Comparison of ENCODE assay signal across 16 cellular contexts in the genomic region with DNA sequence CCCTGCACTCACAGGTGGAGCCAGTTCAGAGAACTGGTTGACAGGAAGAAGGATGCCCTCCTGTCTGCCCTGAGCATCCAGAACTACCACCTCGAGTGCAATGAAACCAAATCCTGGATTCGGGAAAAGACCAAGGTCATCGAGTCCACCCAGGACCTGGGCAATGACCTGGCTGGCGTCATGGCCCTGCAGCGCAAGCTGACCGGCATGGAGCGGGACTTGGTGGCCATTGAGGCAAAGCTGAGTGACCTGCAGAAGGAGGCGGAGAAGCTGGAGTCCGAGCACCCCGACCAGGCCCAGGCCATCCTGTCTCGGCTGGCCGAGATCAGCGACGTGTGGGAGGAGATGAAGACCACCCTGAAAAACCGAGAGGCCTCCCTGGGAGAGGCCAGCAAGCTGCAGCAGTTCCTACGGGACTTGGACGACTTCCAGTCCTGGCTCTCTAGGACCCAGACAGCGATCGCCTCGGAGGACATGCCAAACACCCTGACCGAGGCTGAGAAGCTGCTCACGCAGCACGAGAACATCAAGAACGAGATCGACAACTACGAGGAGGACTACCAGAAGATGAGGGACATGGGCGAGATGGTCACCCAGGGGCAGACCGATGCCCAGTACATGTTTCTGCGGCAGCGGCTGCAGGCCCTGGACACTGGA.
DNase-seq lines count a peak whose midpoint lies in the region; ATAC-seq, FAIRE-seq and TF ChIP-seq lines count a peak whose summit lies in the region.
"Had no signal": no experiment of that assay in that cellular context is flagged by ENCODE, and none has a peak within 500 bp of the region (broad histone marks: within the 10 kb centered on the region; RNA-seq: fewer than 3 reads in every experiment).

No MANE protein-coding gene starts in this region.

- H3K9me3 ChIP-seq in BLaER1 treated with 17β-estradiol and CSF1 and Interleukin-3, amounts not matched to agents 10 nM and 100 nM (replicated peaks in 1 of 11) = 0 out of 22 replicates have a peak, but pooled peaks cover 0 to 2% (median 0%) of the 10 kb centered on the region in 11 experiments
- H3K9me3 ChIP-seq in heart left ventricle (no peaks in the 10 kb centered on the region), trophoblast cell (ENCODE audit: insufficient read depth, low read depth, low read length) (no peaks in the 10 kb centered on the region)
- H3K9me3 ChIP-seq: BE2C had no signal

- TF ChIP-seq CTCF in activated CD8-positive, alpha-beta T cell treated with anti-CD3 and anti-CD28 coated beads for 36 hours (IDR thresholded peaks at IDR 0.05) = no peak
- TF ChIP-seq CTCF in heart left ventricle (IDR thresholded peaks at IDR 0.05) = no peak
- no peak for TF ChIP-seq CTCF in GM10248 (IDR thresholded peaks at IDR 0.05; ENCODE audit: control extremely low read depth, extremely low read depth, low read depth, missing control alignments)

- no peak overlapping the region for H2AK5ac ChIP-seq in trophoblast cell (ENCODE audit: low read length)

- CTCF ChIA-PET in activated CD8-positive, alpha-beta T cell treated with anti-CD3 and anti-CD28 coated beads for 36 hours (lab: Charles Lee) = interaction anchor here (1.1 kb wide), 1 partner anchor 35 kb away, joined by 3 read pairs; no protein-coding TSS in a partner anchor
- CTCF ChIA-PET in GM10248 (lab: Yijun Ruan, JAX) = interaction anchor here (0.7 to 2.5 kb wide), 5 partner anchors 9 to 35 kb away, joined by 3 to 6 read pairs (median 4); no protein-coding TSS in a partner anchor

- peak overlapping the region; percentile 78 for H3K27ac Mint-ChIP-seq in activated CD8-positive, alpha-beta T cell treated with anti-CD3 and anti-CD28 coated beads for 36 hours

- H2BK12ac ChIP-seq in trophoblast cell (ENCODE audit: low read length) = no peak overlapping the region

- POLR2A ChIA-PET in activated CD8-positive, alpha-beta T cell treated with anti-CD3 and anti-CD28 coated beads for 36 hours (lab: Charles Lee) = interaction anchor here (1.1 kb wide), 1 partner anchor 73 kb away, joined by 3 read pairs; no protein-coding TSS in a partner anchor
- POLR2A ChIA-PET in GM10248 (lab: Yijun Ruan, JAX) = no interaction called here

- H3K4me1 Mint-ChIP-seq in activated CD8-positive, alpha-beta T cell treated with anti-CD3 and anti-CD28 coated beads for 36 hours (ENCODE audit: low read depth) = peaks cover 31% of the 10 kb centered on the region

- no peaks in the 10 kb centered on the region for H3K9me3 Mint-ChIP-seq in activated CD8-positive, alpha-beta T cell treated with anti-CD3 and anti-CD28 coated beads for 36 hours
- H3K9me3 Mint-ChIP-seq: naive B cell had no signal

- H3K79me1 ChIP-seq in trophoblast cell (ENCODE audit: low read length) = no peaks in the 10 kb centered on the region

- H2BK120ac ChIP-seq in trophoblast cell (ENCODE audit: insufficient read depth, low read length, poor library complexity) = no peak overlapping the region

- no peak for ATAC-seq in activated CD8-positive, alpha-beta T cell treated with anti-CD3 and anti-CD28 coated beads for 36 hours
- ATAC-seq in heart left ventricle = peak in 3 of 4 donors; percentile 8 to 23 (median 16)
- ATAC-seq in HG02981 (IDR thresholded peaks at IDR 0.05; ENCODE audit: unreplicated experiment) = no peak

- peak overlapping the region in 1 of 10 experiments; percentile 2; a peak in 2 of 20 replicates for H3K4me3 ChIP-seq in BLaER1 treated with 17β-estradiol and CSF1 and Interleukin-3, amounts not matched to agents 10 nM and 100 nM
- H3K4me3 ChIP-seq in heart left ventricle (peak overlapping the region in 1 of 12 donors; percentile 30), trophoblast cell (ENCODE audit: low read depth, low read length) (no peak overlapping the region)

- DNase-seq in activated CD8-positive, alpha-beta T cell treated with anti-CD3 and anti-CD28 coated beads for 36 hours = no peak
- DNase-seq in heart left ventricle (peak in 3 of 5 donors; percentile 45 to 75 (median 73)), trophoblast cell (no peak), GM19239 (ENCODE audit: insufficient read length, low spot score) (no peak), cerebellar cortex (ENCODE audit: low spot score) (no peak), GM10248 (ENCODE audit: extremely low spot score) (no peak)
- DNase-seq: activated CD4-positive, alpha-beta T cell treated with anti-CD3 and anti-CD28 coated beads, Interleukin-2, amount 50 U/mL, for 1 hour; activated naive CD4-positive, alpha-beta T cell treated with Interleukin-2 at 50 U/mL for 16 hours; BE2C; KG1; naive B cell; NCI-H187 treated with DMSO at 0.1 percent for 48 hours; stimulated activated CD8-positive, alpha-beta memory T cell treated with anti-CD3 and anti-CD28 coated beads, Interleukin-4, amount 100 ng/mL, for 48 hours had no signal

- no peak overlapping the region for H4K12ac ChIP-seq in trophoblast cell (ENCODE audit: low read depth, low read length)

- H3K18ac ChIP-seq in trophoblast cell (ENCODE audit: low read length) = peak overlapping the region; percentile 10

- no peak overlapping the region for H4K8ac ChIP-seq in trophoblast cell (ENCODE audit: low read depth, low read length)

- no peak overlapping the region for H4K91ac ChIP-seq in trophoblast cell (ENCODE audit: low read depth, low read length)

- H3K4ac ChIP-seq in trophoblast cell (ENCODE audit: low read depth, low read length) = no peak overlapping the region

- peaks cover 52 to 99% (median 91%) of the 10 kb centered on the region in 11 experiments for H3K36me3 ChIP-seq in BLaER1 treated with 17β-estradiol and CSF1 and Interleukin-3, amounts not matched to agents 10 nM and 100 nM
- H3K36me3 ChIP-seq in heart left ventricle = peaks cover 0 to 96% (median 83%) of the 10 kb centered on the region in 9 donors
- H3K36me3 ChIP-seq in trophoblast cell (ENCODE audit: control insufficient read depth in 1 of 2, insufficient read depth in 2 of 2, low read length in 2 of 2) = peaks cover 50 to 65% of the 10 kb centered on the region in 2 experiments

- WGBS in heart left ventricle, 4 donors = 42 to 56% (median 50%) methylated on average over 24 to 30 of the region's 30 CpGs
- no CpG with 5 or more reads among the region's 30 CpGs for WGBS in trophoblast cell (ENCODE audit: extremely low coverage, insufficient coverage, insufficient read length)

- H3K27ac ChIP-seq in BLaER1 treated with 17β-estradiol and CSF1 and Interleukin-3, amounts not matched to agents 10 nM and 100 nM = peak overlapping the region in 5 of 11 experiments; percentile 26 to 84 (median 82); a peak in 9 of 22 replicates
- H3K27ac ChIP-seq in heart left ventricle (peak overlapping the region in 11 of 12 donors; percentile 50 to 94 (median 87)), trophoblast cell (ENCODE audit: low read depth, low read length) (no peak overlapping the region)

- H3K36me3 Mint-ChIP-seq in activated CD8-positive, alpha-beta T cell treated with anti-CD3 and anti-CD28 coated beads for 36 hours (ENCODE audit: low read depth) = peaks cover 57% of the 10 kb centered on the region

- no peak overlapping the region for H3K4me3 Mint-ChIP-seq in activated CD8-positive, alpha-beta T cell treated with anti-CD3 and anti-CD28 coated beads for 36 hours
- H3K4me3 Mint-ChIP-seq: naive B cell had no signal

- H2AFZ ChIP-seq in trophoblast cell (ENCODE audit: insufficient read depth, low read length, poor library complexity) = no peak overlapping the region

- peaks cover 58 to 99% (median 98%) of the 10 kb centered on the region in 10 experiments for H3K4me1 ChIP-seq in BLaER1 treated with 17β-estradiol and CSF1 and Interleukin-3, amounts not matched to agents 10 nM and 100 nM
- H3K4me1 ChIP-seq in heart left ventricle (peaks cover 26 to 80% (median 74%) of the 10 kb centered on the region in 12 donors), trophoblast cell (ENCODE audit: control insufficient read depth in 1 of 2, insufficient read depth in 2 of 2, low read length in 2 of 2) (peaks cover 3 to 18% of the 10 kb centered on the region in 2 experiments)

- H3K79me2 ChIP-seq in trophoblast cell (ENCODE audit: control insufficient read depth, insufficient read depth, low read length, poor library complexity) = no peaks in the 10 kb centered on the region

- no peak for TF ChIP-seq POLR2A in heart left ventricle (IDR thresholded peaks at IDR 0.05)

- H3K9ac ChIP-seq in BLaER1 treated with 17β-estradiol and CSF1 and Interleukin-3, amounts not matched to agents 10 nM and 100 nM = peak overlapping the region in 3 of 11 experiments; percentile 5 to 77 (median 77); a peak in 6 of 22 replicates
- H3K9ac ChIP-seq in trophoblast cell (ENCODE audit: low read length) = no peak overlapping the region

- intact Hi-C loops in activated CD8-positive, alpha-beta T cell treated with anti-CD3 and anti-CD28 coated beads for 36 hours (cut with micrococcal nuclease) = loop anchor here (10.0 kb wide), 1 partner anchor 106 kb away; no protein-coding TSS in a partner anchor
- intact Hi-C loops in heart left ventricle (cut with DNase I) = loop anchor here in 5 of 10 donors (5.0 to 10.0 kb wide), 5 partner anchors 46 to 286 kb away; a partner anchor contains a TSS

- no peak overlapping the region for H3K23ac ChIP-seq in trophoblast cell (ENCODE audit: low read length)

- H2BK5ac ChIP-seq in trophoblast cell (ENCODE audit: low read depth, low read length, poor library complexity) = no peak overlapping the region

- H3K14ac ChIP-seq in trophoblast cell (ENCODE audit: low read length) = no peak overlapping the region

- no peaks in the 10 kb centered on the region for H3K27me3 Mint-ChIP-seq in activated CD8-positive, alpha-beta T cell treated with anti-CD3 and anti-CD28 coated beads for 36 hours
- H3K27me3 Mint-ChIP-seq: naive B cell had no signal

- peaks cover 0 to 79% (median 39%) of the 10 kb centered on the region in 11 experiments; a peak in 14 of 22 replicates for H4K20me1 ChIP-seq in BLaER1 treated with 17β-estradiol and CSF1 and Interleukin-3, amounts not matched to agents 10 nM and 100 nM

- no peaks in the 10 kb centered on the region for H3K27me3 ChIP-seq in BLaER1 treated with 17β-estradiol and CSF1 and Interleukin-3, amounts not matched to agents 10 nM and 100 nM
- H3K27me3 ChIP-seq in heart left ventricle (no peaks in the 10 kb centered on the region), trophoblast cell (ENCODE audit: insufficient read depth, low read length) (no peaks in the 10 kb centered on the region)
- H3K27me3 ChIP-seq: BE2C had no signal

- peak overlapping the region; percentile 3 to 93 (median 78); a peak in 18 of 22 replicates for H3K4me2 ChIP-seq in BLaER1 treated with 17β-estradiol and CSF1 and Interleukin-3, amounts not matched to agents 10 nM and 100 nM
- H3K4me2 ChIP-seq in trophoblast cell (ENCODE audit: low read length) = no peak overlapping the region

- no peak for FAIRE-seq in GM19239 (lab: Jason Lieb, UNC)
- FAIRE-seq: islet of Langerhans had no signal

Comparison
In these comparisons a context has a peak if more than half of its experiments do, and no peak if none do; other contexts are left out.
1. ATAC-seq: peak in heart left ventricle (3 of 4); none in activated CD8-positive, alpha-beta T cell treated with anti-CD3 and anti-CD28 coated beads for 36 hours (single experiment) and HG02981 (single experiment).
2. DNase-seq: peak in heart left ventricle (3 of 5); none in activated CD8-positive, alpha-beta T cell treated with anti-CD3 and anti-CD28 coated beads for 36 hours (single experiment), trophoblast cell (0 of 2), GM19239 (single experiment), cerebellar cortex (single experiment) and GM10248 (single experiment).